ENCODE assay signal across 8 cellular contexts in the genomic region with DNA sequence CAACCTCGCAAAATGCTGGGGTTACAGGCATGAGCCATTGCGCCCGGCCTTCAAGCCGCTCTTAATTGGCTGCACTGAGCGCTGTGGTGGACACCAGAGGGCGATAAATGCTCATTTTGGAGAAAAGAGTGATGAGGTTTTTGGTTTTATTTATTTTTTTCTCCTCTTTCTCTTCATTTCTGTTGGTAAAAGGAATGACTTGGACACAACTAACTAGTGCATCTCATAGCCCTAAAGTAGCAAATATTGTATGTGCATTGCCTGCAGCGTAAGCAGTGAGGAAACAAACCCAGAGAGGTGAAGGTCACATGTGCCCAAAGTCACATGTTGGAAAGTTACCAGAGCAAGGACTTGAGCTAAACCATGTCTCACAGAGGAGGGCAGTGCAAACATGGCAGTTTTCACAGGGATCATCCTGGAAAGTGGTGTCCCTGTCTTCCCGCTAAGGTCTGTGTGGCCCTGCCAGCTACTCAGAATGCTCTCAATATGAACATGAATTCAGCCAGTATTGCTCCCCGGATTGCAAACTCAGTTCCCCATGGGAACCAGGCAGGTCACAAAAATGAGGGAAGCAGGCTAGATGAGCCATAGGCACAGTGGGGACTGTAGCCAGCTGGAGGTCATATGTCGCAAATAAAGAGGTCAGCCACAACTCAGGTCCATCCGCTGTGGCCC. TPM values are rescaled to one million over a fixed set of nuclear protein-coding genes. Genes with fewer than 3 reads are reported as not detected.
DNase-seq lines count a peak whose midpoint lies in the region; ATAC-seq and TF ChIP-seq lines count a peak whose summit lies in the region.

No MANE protein-coding gene starts in this region.

- peaks cover 25% of the 10 kb centered on the region for H3K4me1 Mint-ChIP-seq in activated CD4-positive, alpha-beta T cell treated with anti-CD3 and anti-CD28 coated beads, Interleukin-2, amount 10 ng/mL, durations not matched to agents 24 days and 14 days
- no peaks in the 10 kb centered on the region for H3K4me1 Mint-ChIP-seq in mesothelial cell of epicardium
- H3K4me1 Mint-ChIP-seq in stimulated activated naive CD8-positive, alpha-beta T cell treated with anti-CD3 and anti-CD28 coated beads, Interleukin-15, amount 100 ng/mL, for 72 hours = peaks cover 39% of the 10 kb centered on the region

- TF ChIP-seq CTCF in mesothelial cell of epicardium (IDR thresholded peaks at IDR 0.05; ENCODE audit: unreplicated experiment) = peak; percentile 61

- peaks cover 4% of the 10 kb centered on the region for H3K27me3 Mint-ChIP-seq in activated CD4-positive, alpha-beta T cell treated with anti-CD3 and anti-CD28 coated beads, Interleukin-2, amount 10 ng/mL, durations not matched to agents 24 days and 14 days
- H3K27me3 Mint-ChIP-seq in mesothelial cell of epicardium (ENCODE audit: low read depth) = peaks cover 6% of the 10 kb centered on the region
- H3K27me3 Mint-ChIP-seq in stimulated activated naive CD8-positive, alpha-beta T cell treated with anti-CD3 and anti-CD28 coated beads, Interleukin-15, amount 100 ng/mL, for 72 hours = no peaks in the 10 kb centered on the region

- peak; percentile 39 for ATAC-seq in GM21390 (IDR thresholded peaks at IDR 0.05; ENCODE audit: unreplicated experiment)
- peak; percentile 73 for ATAC-seq in stimulated activated naive CD8-positive, alpha-beta T cell treated with anti-CD3 and anti-CD28 coated beads, Interleukin-15, amount 100 ng/mL, for 72 hours

- peak; percentile 33 for DNase-seq in COLO829 (ENCODE audit: low spot score)
- peak; percentile 59 for DNase-seq in NCI-H1092 treated with DMSO at 0.1 percent for 48 hours (lab: John Stamatoyannopoulos, UW)
- peak; percentile 90 for DNase-seq in activated CD4-positive, alpha-beta T cell treated with anti-CD3 and anti-CD28 coated beads, Interleukin-2, amount 10 ng/mL, durations not matched to agents 24 days and 14 days
- DNase-seq in dermis microvascular lymphatic vessel endothelial cell (ENCODE audit: low read depth in 2 of 2) = peak; percentile 33 to 52
- DNase-seq in mesothelial cell of epicardium (ENCODE audit: low spot score in 2 of 2, unreplicated experiment in 2 of 2) = peak in 1 of 2 experiments; percentile 65
- DNase-seq in stimulated activated naive CD8-positive, alpha-beta T cell treated with anti-CD3 and anti-CD28 coated beads, Interleukin-15, amount 100 ng/mL, for 72 hours = peak; percentile 46 to 60
- no peak for DNase-seq in germinal center (ENCODE audit: low spot score)

- peak overlapping the region; percentile 68 for H3K27ac Mint-ChIP-seq in activated CD4-positive, alpha-beta T cell treated with anti-CD3 and anti-CD28 coated beads, Interleukin-2, amount 10 ng/mL, durations not matched to agents 24 days and 14 days
- H3K27ac Mint-ChIP-seq in mesothelial cell of epicardium = no peak overlapping the region
- peak overlapping the region; percentile 16 to 80 for H3K27ac Mint-ChIP-seq in stimulated activated naive CD8-positive, alpha-beta T cell treated with anti-CD3 and anti-CD28 coated beads, Interleukin-15, amount 100 ng/mL, for 72 hours

- no peaks in the 10 kb centered on the region for H3K36me3 Mint-ChIP-seq in activated CD4-positive, alpha-beta T cell treated with anti-CD3 and anti-CD28 coated beads, Interleukin-2, amount 10 ng/mL, durations not matched to agents 24 days and 14 days (ENCODE audit: low read depth)
- no peaks in the 10 kb centered on the region for H3K36me3 Mint-ChIP-seq in mesothelial cell of epicardium

- H3K9me3 Mint-ChIP-seq in activated CD4-positive, alpha-beta T cell treated with anti-CD3 and anti-CD28 coated beads, Interleukin-2, amount 10 ng/mL, durations not matched to agents 24 days and 14 days = peaks cover 4% of the 10 kb centered on the region
- H3K9me3 Mint-ChIP-seq in mesothelial cell of epicardium = peaks cover 6% of the 10 kb centered on the region
- peaks cover 1 to 3% of the 10 kb centered on the region in 2 donors for H3K9me3 Mint-ChIP-seq in stimulated activated naive CD8-positive, alpha-beta T cell treated with anti-CD3 and anti-CD28 coated beads, Interleukin-15, amount 100 ng/mL, for 72 hours

- intact Hi-C loops in activated CD4-positive, alpha-beta T cell treated with anti-CD3 and anti-CD28 coated beads, Interleukin-2, amount 10 ng/mL, durations not matched to agents 24 days and 14 days (cut with micrococcal nuclease) = loop anchor here (1.0 to 5.0 kb wide), 4 partner anchors 60 to 354 kb away; no protein-coding TSS in a partner anchor

- no peak overlapping the region for H3K4me3 Mint-ChIP-seq in activated CD4-positive, alpha-beta T cell treated with anti-CD3 and anti-CD28 coated beads, Interleukin-2, amount 10 ng/mL, durations not matched to agents 24 days and 14 days
- no peak overlapping the region for H3K4me3 Mint-ChIP-seq in mesothelial cell of epicardium
- H3K4me3 Mint-ChIP-seq in stimulated activated naive CD8-positive, alpha-beta T cell treated with anti-CD3 and anti-CD28 coated beads, Interleukin-15, amount 100 ng/mL, for 72 hours = peak overlapping the region in 1 of 2 donors; percentile 33

RNA-seq across cellular contexts. Expression of gene CD82, which starts 8.6 kb away (rescaled TPM):
- 448 and 469 TPM in 2 replicates for total RNA-seq in activated CD4-positive, alpha-beta T cell treated with anti-CD3 and anti-CD28 coated beads, Interleukin-2, amount 10 ng/mL, durations not matched to agents 24 days and 14 days
- 10.6 and 14.9 TPM in 2 replicates for total RNA-seq in dermis microvascular lymphatic vessel endothelial cell
- total RNA-seq in mesothelial cell of epicardium = 10.6 to 11.8 TPM (median 11.2 TPM) in 3 replicates

Comparison
In these comparisons a context has a peak if more than half of its experiments do, and no peak if none do; other contexts are left out.
1. RNA of gene CD82, which starts 8.6 kb away (total RNA-seq): 448 to 469 TPM in activated CD4-positive, alpha-beta T cell treated with anti-CD3 and anti-CD28 coated beads, Interleukin-2, amount 10 ng/mL, durations not matched to agents 24 days and 14 days; 10.6 to 14.9 TPM in dermis microvascular lymphatic vessel endothelial cell and 10.6 to 11.8 TPM in mesothelial cell of epicardium; every median in the first group is over 10 times any median in the second.